ENCODE assay signal across 2 cellular contexts in genomic region chr15:66800584-66801235, GRCh38.
TF ChIP-seq lines count a peak whose summit lies in the region.

No MANE protein-coding gene starts in this region.

TF ChIP-seq in A549, 52 proteins besides CTCF, POLR2A, EP300 and RAD21 (continued from another document):
- TF ChIP-seq ATOH8 (CRISPR knock-in tag; IDR thresholded peaks at IDR 0.05; ENCODE audit: low read depth) (no peak), HEYL (CRISPR knock-in tag; IDR thresholded peaks at IDR 0.05) (no peak), PHF8 (IDR thresholded peaks at IDR 0.05; ENCODE audit: borderline replicate concordance, low read depth) (no peak), JUNB (IDR thresholded peaks at IDR 0.05) (no peak), ZFP36 (IDR thresholded peaks at IDR 0.05; ENCODE audit: borderline replicate concordance, partially characterized antibody) (no peak)

TF ChIP-seq in IMR-90, 13 proteins besides CTCF, POLR2A, EP300 and RAD21 (continued from another document):
- TF ChIP-seq RCOR1 (IDR thresholded peaks at IDR 0.05; ENCODE audit: insufficient replicate concordance, low read length) (no peak), MAFK (IDR thresholded peaks at IDR 0.05; ENCODE audit: low read depth, low read length) (no peak), ELK1 (IDR thresholded peaks at IDR 0.05; ENCODE audit: borderline replicate concordance, low read depth, low read length) (no peak)
